In the genomic region with DNA sequence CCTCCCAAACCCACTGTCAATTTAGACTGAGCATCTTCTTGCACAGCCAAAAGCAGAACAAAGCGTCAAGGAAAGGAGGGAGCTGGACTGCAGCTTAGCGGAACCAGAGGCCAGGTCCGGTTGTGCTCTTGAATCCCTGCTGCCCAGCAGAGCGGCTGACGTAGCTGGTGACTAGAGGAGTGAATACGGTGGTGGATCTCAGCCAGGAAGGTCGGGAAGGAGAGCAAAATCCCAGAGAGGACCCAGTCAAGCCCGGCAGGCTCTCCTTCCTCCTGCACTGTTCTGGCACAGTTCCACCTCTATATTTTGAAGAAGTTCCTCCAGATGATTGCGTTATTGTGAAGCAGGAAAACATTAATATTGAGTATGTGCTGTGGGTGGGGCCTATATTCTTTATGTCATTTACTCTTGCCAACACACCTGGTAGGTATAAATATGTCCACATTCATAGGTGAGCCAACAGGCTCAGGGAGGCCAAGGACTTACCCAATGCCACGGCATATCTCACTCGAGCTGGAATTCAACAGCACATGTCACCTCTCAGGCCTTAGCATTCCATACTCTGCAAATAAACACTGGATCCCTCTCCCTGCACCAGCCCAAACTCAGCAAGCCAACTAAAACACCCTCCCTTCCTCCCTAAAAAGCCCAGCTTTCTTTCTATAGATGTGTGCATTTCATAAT, we compare ENCODE assay signal across 1 cellular context.
TF ChIP-seq lines count a peak whose summit lies in the region.

No MANE protein-coding gene starts in this region.

TF ChIP-seq in GM12891, 5 proteins besides CTCF, POLR2A, EP300 and RAD21:
- TF ChIP-seq POLR2AphosphoS5 (IDR thresholded peaks at IDR 0.05; ENCODE audit: low read depth, low read length) (no peak), TAF1 (IDR thresholded peaks at IDR 0.05; ENCODE audit: low read depth, low read length) (no peak)
